23 cellular contexts compared by ENCODE assay signal in the genomic region with DNA sequence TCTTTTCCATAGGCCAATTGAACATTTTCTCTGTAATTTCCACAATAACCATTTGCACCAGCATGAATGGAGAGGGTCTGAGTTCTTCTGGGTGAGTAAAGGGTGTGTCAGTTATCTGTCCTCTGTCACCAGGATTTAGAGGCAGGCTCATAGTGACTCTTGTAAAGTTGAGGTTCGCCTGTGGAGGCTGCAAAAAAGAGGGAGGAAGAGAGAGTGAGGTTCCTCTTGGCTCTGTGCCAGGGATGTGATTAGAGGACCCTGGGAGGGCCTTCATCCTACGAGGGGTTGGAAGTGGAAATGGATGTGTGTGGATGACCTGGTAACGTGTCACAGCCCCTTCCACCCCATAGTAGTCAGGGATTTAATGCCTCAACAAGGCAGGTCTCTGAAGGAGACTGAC.
A peak's percentile ranks its signal among the peaks of the same experiment; 100 is the strongest.
DNase-seq lines count a peak whose midpoint lies in the region; TF ChIP-seq lines count a peak whose summit lies in the region.
"Had no signal": no experiment of that assay in that cellular context is flagged by ENCODE, and none has a peak within 500 bp of the region (broad histone marks: within the 10 kb centered on the region; RNA-seq: fewer than 3 reads in every experiment).

No MANE protein-coding gene starts in this region.

- H3K9ac ChIP-seq in GM23248 (no peak overlapping the region), smooth muscle cell (ENCODE audit: low read depth) (no peak overlapping the region)
- H3K9ac ChIP-seq: KMS-11 had no signal

- H3K4me2 ChIP-seq in GM23248 (ENCODE audit: unreplicated experiment) = no peak overlapping the region
- H3K4me2 ChIP-seq in hepatocyte = no peak overlapping the region
- H3K4me2 ChIP-seq in smooth muscle cell = no peak overlapping the region
- H3K4me2 ChIP-seq: KMS-11 had no signal

- TF ChIP-seq CTCF in coronary artery (IDR thresholded peaks at IDR 0.05) (no peak), hepatocyte (IDR thresholded peaks at IDR 0.05; ENCODE audit: poor library complexity) (no peak), smooth muscle cell (IDR thresholded peaks at IDR 0.05; ENCODE audit: borderline replicate concordance, insufficient read depth, poor library complexity, severe bottlenecking) (no peak)

- H2AFZ ChIP-seq in GM23248 = peak overlapping the region; percentile 72
- no peak overlapping the region for H2AFZ ChIP-seq in hepatocyte
- H2AFZ ChIP-seq in smooth muscle cell (ENCODE audit: low read depth) = no peak overlapping the region

- H3K36me3 ChIP-seq in GM23248 (ENCODE audit: low read depth) (no peaks in the 10 kb centered on the region), hepatocyte (replicated peaks; ENCODE audit: insufficient read depth, low read depth) (no peaks in the 10 kb centered on the region), smooth muscle cell (ENCODE audit: low read depth) (no peaks in the 10 kb centered on the region)
- H3K36me3 ChIP-seq: SJCRH30 had no signal

- H3K9me2 ChIP-seq in GM23248 (ENCODE audit: insufficient read depth) (no peaks in the 10 kb centered on the region), hepatocyte (replicated peaks; ENCODE audit: insufficient read depth) (no peaks in the 10 kb centered on the region)

- peak; percentile 2 for DNase-seq in DMS 273 (lab: John Stamatoyannopoulos, UW; ENCODE audit: unreplicated experiment)
- DNase-seq in DMS 273 treated with DMSO at 0.1 percent for 48 hours (lab: John Stamatoyannopoulos, UW) = no peak
- DNase-seq in GM23248 = no peak
- peak; percentile 3 for DNase-seq in NCI-H69 (lab: John Stamatoyannopoulos, UW)
- DNase-seq in medulla oblongata (ENCODE audit: extremely low spot score) = peak; percentile 7
- DNase-seq in coronary artery (ENCODE audit: low spot score) = no peak
- DNase-seq in hepatocyte (ENCODE audit: low spot score) = no peak
- no peak for DNase-seq in smooth muscle cell (lab: John Stamatoyannopoulos, UW; ENCODE audit: unreplicated experiment)
- DNase-seq: CD4-positive, CD25-positive, alpha-beta regulatory T cell; DMS79; EL; GF-D8; H7; MM.1S; NCI-H2029; NCI-H2171; NCI-H345; NCI-H524; NCI-H774; T-cell had no signal

- H3F3A ChIP-seq in GM23248 (ENCODE audit: insufficient read depth) (no peaks in the 10 kb centered on the region; the same call in 1 of the 2 replicates), smooth muscle cell (ENCODE audit: low read depth) (no peaks in the 10 kb centered on the region)

- no peaks in the 10 kb centered on the region for H4K20me1 ChIP-seq in GM23248 (ENCODE audit: insufficient read depth)
- H4K20me1 ChIP-seq in hepatocyte (ENCODE audit: insufficient read depth, poor library complexity, severe bottlenecking) = no peaks in the 10 kb centered on the region
- H4K20me1 ChIP-seq in smooth muscle cell (ENCODE audit: low read depth) = no peaks in the 10 kb centered on the region

- H3K79me2 ChIP-seq in GM23248 (ENCODE audit: insufficient read depth) (no peaks in the 10 kb centered on the region), hepatocyte (no peaks in the 10 kb centered on the region), smooth muscle cell (ENCODE audit: low read depth) (no peaks in the 10 kb centered on the region)

- no peak overlapping the region for H3K4me3 ChIP-seq in GM23248
- no peak overlapping the region for H3K4me3 ChIP-seq in coronary artery
- H3K4me3 ChIP-seq in hepatocyte = no peak overlapping the region
- H3K4me3 ChIP-seq in smooth muscle cell = no peak overlapping the region
- H3K4me3 ChIP-seq: SJCRH30 had no signal

- H3K9me3 ChIP-seq in GM23248 (ENCODE audit: low read depth) (no peaks in the 10 kb centered on the region), hepatocyte (ENCODE audit: low read depth) (no peaks in the 10 kb centered on the region), smooth muscle cell (replicated peaks; ENCODE audit: low read depth) (no peaks in the 10 kb centered on the region)
- H3K9me3 ChIP-seq: SJCRH30 had no signal

- peak overlapping the region; percentile 9; the same call in 1 of the 2 replicates for H3K27ac ChIP-seq in GM23248
- H3K27ac ChIP-seq in coronary artery = no peak overlapping the region
- no peak overlapping the region for H3K27ac ChIP-seq in hepatocyte
- no peak overlapping the region for H3K27ac ChIP-seq in smooth muscle cell (ENCODE audit: low read depth)
- H3K27ac ChIP-seq: 22Rv1, KMS-11, SJCRH30 had no signal

- in situ Hi-C loops in GM23248 (cut with MboI) = no loop called here

- H3K4me1 ChIP-seq in GM23248 (ENCODE audit: insufficient read depth) = peaks cover 16% of the 10 kb centered on the region
- H3K4me1 ChIP-seq in hepatocyte (ENCODE audit: insufficient read depth) = no peaks in the 10 kb centered on the region
- H3K4me1 ChIP-seq in smooth muscle cell (ENCODE audit: low read depth) = no peaks in the 10 kb centered on the region
- H3K4me1 ChIP-seq: SJCRH30 had no signal

- WGBS in GM23248 (ENCODE audit: low coverage in 1 of 2, low lambda C conversion rate in 2 of 2, missing lambda C conversion rate in 2 of 2), 2 experiments = 60 to 65% methylated on average over 3 of the region's 3 CpGs
- 69% methylated on average over 3 of the region's 3 CpGs for WGBS in hepatocyte (ENCODE audit: low lambda C conversion rate, missing lambda C conversion rate)
- 64% methylated on average over 3 of the region's 3 CpGs for WGBS in smooth muscle cell (ENCODE audit: low lambda C conversion rate)

- H3K27me3 ChIP-seq in GM23248 (replicated peaks; ENCODE audit: insufficient read depth) (no peaks in the 10 kb centered on the region), hepatocyte (no peaks in the 10 kb centered on the region), smooth muscle cell (ENCODE audit: low read depth) (no peaks in the 10 kb centered on the region)
- H3K27me3 ChIP-seq: SJCRH30 had no signal

Comparison
In these comparisons a context has a peak if more than half of its experiments do, and no peak if none do; other contexts are left out.
1. DNase-seq: peak in DMS 273 (single experiment), NCI-H69 (single experiment) and medulla oblongata (single experiment); none in DMS 273 treated with DMSO at 0.1 percent for 48 hours (single experiment), GM23248 (single experiment), coronary artery (single experiment), hepatocyte (single experiment) and smooth muscle cell (single experiment).